ENCODE assay signal across 6 cellular contexts in genomic region chr10:63153868-63154545, GRCh38. TPM values are rescaled to one million over a fixed set of nuclear protein-coding genes. Genes with fewer than 3 reads are reported as not detected.
DNase-seq lines count a peak whose midpoint lies in the region; ATAC-seq and TF ChIP-seq lines count a peak whose summit lies in the region.
"Not testable (repeated sequence)": the region's sequence is repeated elsewhere in the genome, so short reads cannot be mapped to it uniquely, and the experiment has no call there.

No MANE protein-coding gene starts in this region.

- H3K9me3 ChIP-seq in PC-3 (ENCODE audit: low read length); breast epithelium; esophagus squamous epithelium; gastroesophageal sphincter; sigmoid colon; uterus: not testable (repeated sequence)

- not testable (repeated sequence) for H3F3A ChIP-seq in PC-3 (ENCODE audit: low read length, unreplicated experiment)

- H3K4me1 ChIP-seq in PC-3 (ENCODE audit: insufficient read depth, low read length); breast epithelium; esophagus squamous epithelium: not testable (repeated sequence)
- H3K4me1 ChIP-seq in gastroesophageal sphincter (peaks cover 0 to 15% (median 0%) of the 10 kb centered on the region in 3 donors), sigmoid colon (peaks cover 0 to 39% (median 33%) of the 10 kb centered on the region in 4 donors), uterus (peaks cover 0 to 13% of the 10 kb centered on the region in 2 donors)

- TF ChIP-seq CTCF in PC-3 (conservative IDR thresholded peaks at IDR 0.05; ENCODE audit: low read depth, low read length); breast epithelium (IDR thresholded peaks at IDR 0.05); esophagus squamous epithelium (IDR thresholded peaks at IDR 0.05); gastroesophageal sphincter (IDR thresholded peaks at IDR 0.05); sigmoid colon (IDR thresholded peaks at IDR 0.05); uterus (IDR thresholded peaks at IDR 0.05): not testable (repeated sequence)

- not testable (repeated sequence) for H3K4me3 ChIP-seq in PC-3 (ENCODE audit: low read length); breast epithelium; esophagus squamous epithelium; gastroesophageal sphincter; sigmoid colon; uterus

- peaks cover 21% of the 10 kb centered on the region for H3K79me2 ChIP-seq in PC-3 (ENCODE audit: low read length)

- intact Hi-C loops in PC-3 (cut with micrococcal nuclease); breast epithelium (cut with DNase I; ENCODE audit: low total_unique reads); uterus (cut with DNase I; ENCODE audit: low total_unique reads): not testable (repeated sequence)
- intact Hi-C loops in esophagus squamous epithelium (cut with DNase I): loop anchor here (10.0 kb wide), 1 partner anchor 559 kb away; no protein-coding TSS in a partner anchor
- intact Hi-C loops in sigmoid colon (cut with DNase I): loop anchor here (10.0 kb wide), 1 partner anchor 69 kb away; no protein-coding TSS in a partner anchor

- H3K9me2 ChIP-seq in PC-3 (replicated peaks; ENCODE audit: low read length): not testable (repeated sequence)

- H3K27ac ChIP-seq in PC-3 (ENCODE audit: low read length): not testable (repeated sequence)
- peak overlapping the region; percentile 48 to 73 for H3K27ac ChIP-seq in breast epithelium
- H3K27ac ChIP-seq in esophagus squamous epithelium: peak overlapping the region in 3 of 4 donors; percentile 26 to 45 (median 42)
- peak overlapping the region in 3 of 4 donors; percentile 41 to 56 (median 43) for H3K27ac ChIP-seq in gastroesophageal sphincter
- peak overlapping the region in 3 of 4 donors; percentile 33 to 47 (median 36) for H3K27ac ChIP-seq in sigmoid colon
- peak overlapping the region; percentile 46 to 64 for H3K27ac ChIP-seq in uterus

- not testable (repeated sequence) for H3K4me2 ChIP-seq in PC-3 (ENCODE audit: low read length)

- CTCF ChIA-PET in PC-3 (lab: Charles Lee): not testable (repeated sequence)

- peaks cover 44% of the 10 kb centered on the region for H3K36me3 ChIP-seq in PC-3 (ENCODE audit: low read depth, low read length)
- H3K36me3 ChIP-seq in breast epithelium, uterus: not testable (repeated sequence)
- H3K36me3 ChIP-seq in esophagus squamous epithelium: peaks cover 0 to 57% (median 5%) of the 10 kb centered on the region in 3 donors
- H3K36me3 ChIP-seq in gastroesophageal sphincter: peaks cover 0 to 52% of the 10 kb centered on the region in 2 donors
- peaks cover 0 to 27% (median 0%) of the 10 kb centered on the region in 4 donors for H3K36me3 ChIP-seq in sigmoid colon

- not testable (repeated sequence) for H3K27me3 ChIP-seq in PC-3 (ENCODE audit: low read length); breast epithelium; esophagus squamous epithelium; gastroesophageal sphincter; sigmoid colon; uterus

- TF ChIP-seq EP300 in gastroesophageal sphincter (IDR thresholded peaks at IDR 0.05); sigmoid colon (IDR thresholded peaks at IDR 0.05): not testable (repeated sequence)

- not testable (repeated sequence) for ATAC-seq in PC-3
- ATAC-seq in gastroesophageal sphincter: peak; percentile 65

- POLR2A ChIA-PET in PC-3 (lab: Charles Lee; ENCODE audit: unreplicated experiment): not testable (repeated sequence)

- H3K9ac ChIP-seq in PC-3 (ENCODE audit: low read length): not testable (repeated sequence)

- TF ChIP-seq POLR2A in breast epithelium (IDR thresholded peaks at IDR 0.05); esophagus squamous epithelium (IDR thresholded peaks at IDR 0.05); gastroesophageal sphincter (IDR thresholded peaks at IDR 0.05); sigmoid colon (IDR thresholded peaks at IDR 0.05); uterus (IDR thresholded peaks at IDR 0.05): not testable (repeated sequence)

- not testable (repeated sequence) for DNase-seq in PC-3; esophagus squamous epithelium (lab: John Stamatoyannopoulos, UW); sigmoid colon
- DNase-seq in breast epithelium (ENCODE audit: low spot score in 2 of 2) (peak in 1 of 2 donors; percentile 62), uterus (peak in 1 of 2 donors; percentile 44)

- not testable (repeated sequence) for H2AFZ ChIP-seq in PC-3 (ENCODE audit: low read length)

- WGBS in esophagus squamous epithelium, 2 donors: 72 to 78% methylated on average over 9 of the region's 9 CpGs
- WGBS in gastroesophageal sphincter (ENCODE audit: low coverage in 1 of 2), 2 donors: 49 to 74% methylated on average over 8 to 9 of the region's 9 CpGs
- WGBS in sigmoid colon, 2 donors: 85 to 90% methylated on average over 9 of the region's 9 CpGs

- TSS peak; percentile 17 for BruUV-seq in PC-3 (replicated peaks; lab: Mats Ljungman, UMichigan)

- H4K20me1 ChIP-seq in PC-3 (ENCODE audit: low read length): not testable (repeated sequence)

RNA-seq across cellular contexts. Expression of gene NRBF2, which starts 20.9 kb away (rescaled TPM):
- total RNA-seq in PC-3 (2014; rRNA removed) (43.4 and 44.4 TPM in 2 replicates), breast epithelium (10 to 100 TPM; 14.7 to 28.5 (median 17.0) TPM), esophagus squamous epithelium (10 to 100 TPM; 12.2 to 16.6 (median 14.7) TPM), gastroesophageal sphincter (10 to 100 TPM in 3 of 4 donors, 1 to 10 TPM in 1; 8.6 to 17.2 (median 12.3) TPM), sigmoid colon (10 to 100 TPM; 12.7 to 15.0 (median 13.8) TPM), uterus (10 to 100 TPM in 3 of 4 donors, 1 to 10 TPM in 1; 4.1 to 20.7 (median 17.0) TPM)
- polyA plus RNA-seq in sigmoid colon: 10 to 100 TPM; 17.3 to 33.5 (median 30.0) TPM
